Comparison of ENCODE assay signal across 26 cellular contexts in the genomic region with DNA sequence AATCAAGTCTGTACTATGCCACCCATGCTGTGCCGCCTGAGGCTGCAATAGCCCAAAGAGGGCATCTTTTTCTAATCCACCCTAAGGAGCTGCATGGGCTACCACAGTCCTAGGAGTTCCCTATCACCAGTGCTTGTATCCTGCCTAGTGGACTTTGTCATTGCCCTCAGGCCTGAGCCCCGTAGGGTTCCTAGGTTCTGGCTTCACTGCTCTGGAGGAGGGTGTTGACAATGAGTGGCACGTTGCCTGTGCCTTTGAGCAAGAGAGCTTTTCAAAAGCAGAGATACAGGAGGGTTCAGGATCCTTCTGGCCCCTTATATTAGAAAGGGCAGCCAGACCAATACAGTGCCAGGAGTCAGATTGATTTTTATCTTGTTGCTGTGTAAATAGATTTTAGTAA.
"Had no signal": no experiment of that assay in that cellular context is flagged by ENCODE, and none has a peak within 500 bp of the region (broad histone marks: within the 10 kb centered on the region; RNA-seq: fewer than 3 reads in every experiment).

No MANE protein-coding gene starts in this region.

- H3K27me3 ChIP-seq: brain microvascular endothelial cell, pancreas, testis, uterus had no signal

- ATAC-seq: naive thymus-derived CD8-positive, alpha-beta T cell; pancreas; stimulated activated naive CD8-positive, alpha-beta T cell treated with anti-CD3 and anti-CD28 coated beads, Interleukin-15, Interleukin-2, amounts not matched to agents 100 U/mL and 50 U/mL, for 24 hours had no signal

- H3K4me3 ChIP-seq: pancreas, prostate gland, spleen, testis, uterus had no signal

- DNase-seq: activated CD4-positive, alpha-beta memory T cell treated with anti-CD3 and anti-CD28 coated beads for 36 hours; activated CD4-positive, alpha-beta T cell treated with anti-CD3 and anti-CD28 coated beads, Interleukin-2, amount 10 ng/mL, durations not matched to agents 24 days and 14 days; activated CD4-positive, CD25-positive, alpha-beta regulatory T cell treated with anti-CD3 and anti-CD28 coated beads, Interleukin-2, amount 50 U/mL, for 72 hours; activated CD8-positive, alpha-beta memory T cell treated with anti-CD3 and anti-CD28 coated beads, Interleukin-2, amount 50 U/mL, for 4 hours; activated effector memory CD4-positive, alpha-beta T cell treated with anti-CD3 and anti-CD28 coated beads, Interleukin-2, amount 50 U/mL, for 16 hours; activated naive CD4-positive, alpha-beta T cell treated with anti-CD3 and anti-CD28 coated beads for 36 hours; activated naive CD8-positive, alpha-beta T cell treated with anti-CD3 and anti-CD28 coated beads, Interleukin-2, amount 10 ng/mL, durations not matched to agents 7 days and 5 days; activated T-cell treated with anti-CD3 and anti-CD28 coated beads, Interleukin-2, amount 50 U/mL, for 1 hour; brain microvascular endothelial cell; caudate nucleus; foreskin fibroblast; head of caudate nucleus; kidney glomerular epithelial cell; naive thymus-derived CD8-positive, alpha-beta T cell; nucleus accumbens; pancreas; retina; spleen; stimulated activated CD4-positive, alpha-beta T cell treated with anti-CD3 and anti-CD28 coated beads, Interleukin-2, amount 100 ng/mL, for 48 hours; stimulated activated naive CD8-positive, alpha-beta T cell treated with anti-CD3 and anti-CD28 coated beads, Interleukin-15, Interleukin-2, amounts not matched to agents 100 U/mL and 50 U/mL, for 24 hours; T1000; testis; uterus had no signal

- H3K36me3 ChIP-seq: brain microvascular endothelial cell, pancreas, prostate gland, spleen, uterus, WERI-Rb-1 had no signal

- H3K9me3 ChIP-seq: pancreas, prostate gland, spleen, testis, uterus had no signal

- H3K27ac ChIP-seq: brain microvascular endothelial cell, pancreas, prostate gland, spleen, testis, uterus, WERI-Rb-1 had no signal

- FAIRE-seq: endothelial cell of umbilical vein, pancreas had no signal

- H3K4me1 ChIP-seq: pancreas, prostate gland, spleen, testis, uterus had no signal
